Comparison of ENCODE assay signal across 33 cellular contexts in the genomic region with DNA sequence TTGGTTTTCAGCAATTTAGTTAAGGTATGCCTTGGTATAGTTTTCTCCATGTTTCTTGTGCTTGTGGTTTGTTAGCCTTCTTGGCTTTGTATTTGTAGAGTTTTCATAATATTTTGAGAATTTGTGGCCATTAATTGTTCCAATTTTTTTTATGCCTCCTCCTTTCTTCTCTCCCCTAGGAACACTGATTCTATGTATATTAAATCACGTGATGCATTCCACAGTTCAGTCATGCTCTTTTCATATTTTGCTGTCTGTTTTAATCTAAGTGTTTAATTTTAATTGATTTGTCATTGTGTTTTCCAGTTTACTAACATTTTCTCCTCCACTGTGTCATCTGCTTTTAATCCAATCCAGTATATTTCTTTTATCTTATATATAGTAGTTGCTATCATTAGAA.
"Had no signal": no experiment of that assay in that cellular context is flagged by ENCODE, and none has a peak within 500 bp of the region (broad histone marks: within the 10 kb centered on the region; RNA-seq: fewer than 3 reads in every experiment).

No MANE protein-coding gene starts in this region.

- H3K4me1 ChIP-seq: adrenal gland, ascending aorta, body of pancreas, breast epithelium had no signal

- DNase-seq: activated effector memory CD4-positive, alpha-beta T cell treated with anti-CD3 and anti-CD28 coated beads, Interleukin-2, amount 50 U/mL, for 16 hours; activated effector memory CD4-positive, alpha-beta T cell treated with Interleukin-2 at 50 U/mL for 16 hours; activated gamma-delta T cell; activated gamma-delta T cell treated with Interleukin-2 at 50 U/mL for 16 hours; activated naive CD4-positive, alpha-beta T cell; activated naive CD4-positive, alpha-beta T cell treated with anti-CD3 and anti-CD28 coated beads for 36 hours; activated naive CD4-positive, alpha-beta T cell treated with anti-CD3 and anti-CD28 coated beads, Interleukin-2, amount 10 ng/mL, durations not matched to agents 7 days and 5 days; activated naive CD4-positive, alpha-beta T cell treated with anti-CD3 and anti-CD28 coated beads, Interleukin-2, amount 50 U/mL, for 16 hours; activated naive CD4-positive, alpha-beta T cell treated with Interleukin-2 at 50 U/mL for 16 hours; activated naive CD8-positive, alpha-beta T cell treated with anti-CD3 and anti-CD28 coated beads for 36 hours; activated naive CD8-positive, alpha-beta T cell treated with anti-CD3 and anti-CD28 coated beads, Interleukin-2, amount 10 ng/mL, durations not matched to agents 7 days and 5 days; activated naive CD8-positive, alpha-beta T cell treated with anti-CD3 and anti-CD28 coated beads, Interleukin-2, amount 50 U/mL, for 24 hours; activated T-cell treated with anti-CD3 and anti-CD28 coated beads, Interleukin-2, amount 50 U/mL, for 24 hours; activated T-cell treated with anti-CD3 and anti-CD28 coated beads, Interleukin-2, amount 50 U/mL, for 4 hours; activated T-cell treated with anti-CD3 and anti-CD28 coated beads, Interleukin-2, amount 50 U/mL, for 48 hours; activated T-cell treated with anti-CD3 and anti-CD28 coated beads, Interleukin-2, amount 50 U/mL, for 72 hours; adrenal gland; amniotic stem cell; amygdala; anterior cingulate cortex; aorta; body of pancreas; brain microvascular endothelial cell; caudate nucleus; central memory CD4-positive, alpha-beta T cell; cerebellar nuclear complex had no signal

- H3K4me3 ChIP-seq: adrenal gland, ascending aorta, body of pancreas, breast epithelium, cardiac muscle cell had no signal

- H3K27ac ChIP-seq: adrenal gland, ascending aorta, body of pancreas, brain microvascular endothelial cell, breast epithelium, cardiac muscle cell had no signal

- FAIRE-seq: astrocyte, bronchial epithelial cell had no signal

- H3K36me3 ChIP-seq: adrenal gland, ascending aorta, brain microvascular endothelial cell, breast epithelium, cardiac muscle cell had no signal

- ATAC-seq: activated naive CD4-positive, alpha-beta T cell treated with anti-CD3 and anti-CD28 coated beads, Interleukin-2, amount 50 U/mL, for 72 hours; activated naive CD8-positive, alpha-beta T cell treated with anti-CD3 and anti-CD28 coated beads, Interleukin-2, amount 50 U/mL, for 24 hours; activated T-cell treated with anti-CD3 and anti-CD28 coated beads, Interleukin-2, amount 50 U/mL, for 4 hours; activated T-cell treated with anti-CD3 and anti-CD28 coated beads, Interleukin-2, amount 50 U/mL, for 72 hours; activated T-helper 17 cell treated with anti-CD3 and anti-CD28 coated beads, Interleukin-2, amount 50 U/mL, for 72 hours; body of pancreas had no signal

- H3K27me3 ChIP-seq: adrenal gland, ascending aorta, body of pancreas, brain microvascular endothelial cell, breast epithelium, cardiac muscle cell had no signal

- H3K9me3 ChIP-seq: adrenal gland, ascending aorta, body of pancreas had no signal
